In genomic region chr7:23474098-23474828, GRCh38 we compare ENCODE assay signal across 1 cellular context.
TF ChIP-seq lines count a peak whose summit lies in the region.

No MANE protein-coding gene starts in this region.

TF ChIP-seq in A549, 52 proteins besides CTCF, POLR2A, EP300 and RAD21 (continued from another document):
- peak; percentile 70 for TF ChIP-seq PBX3 (IDR thresholded peaks at IDR 0.05)
- 0 out of 3 replicates have a peak, but pooled peaks have one; percentile 28 for TF ChIP-seq SMC3 (IDR thresholded peaks at IDR 0.05)
- TF ChIP-seq HES2 (IDR thresholded peaks at IDR 0.05) = no peak
- TF ChIP-seq TFCP2L1 (CRISPR knock-in tag; IDR thresholded peaks at IDR 0.05) = no peak; the same call in 1 of the 2 replicates
- peak; percentile 70; the same call in 1 of the 2 replicates for TF ChIP-seq TP53 (CRISPR knock-in tag; IDR thresholded peaks at IDR 0.05)
- 0 out of 2 replicates have a peak, but pooled peaks have one; percentile 40 for TF ChIP-seq HOXB5 (CRISPR knock-in tag; IDR thresholded peaks at IDR 0.05)
- TF ChIP-seq EHF (CRISPR knock-in tag; IDR thresholded peaks at IDR 0.05) = no peak
- no peak for TF ChIP-seq HDAC2 (IDR thresholded peaks at IDR 0.05)
- peak; percentile 98 for TF ChIP-seq MYC (IDR thresholded peaks at IDR 0.05; ENCODE audit: borderline replicate concordance, low read length)
- no peak for TF ChIP-seq NR3C1 (IDR thresholded peaks at IDR 0.05)
- no peak for TF ChIP-seq USF2 (IDR thresholded peaks at IDR 0.05)
- TF ChIP-seq HEYL (CRISPR knock-in tag; IDR thresholded peaks at IDR 0.05) = no peak
- no peak for TF ChIP-seq ZFP36 (IDR thresholded peaks at IDR 0.05; ENCODE audit: borderline replicate concordance, partially characterized antibody)
- TF ChIP-seq JUN (IDR thresholded peaks at IDR 0.05) = peak; percentile 67 to 96; a peak in 4 of 5 replicates
- TF ChIP-seq CEBPB (IDR thresholded peaks at IDR 0.05) = peak; percentile 75 to 92
- TF ChIP-seq ATOH8 (CRISPR knock-in tag; IDR thresholded peaks at IDR 0.05; ENCODE audit: low read depth) = peak; percentile 62; the same call in 1 of the 2 replicates
- TF ChIP-seq RARB (CRISPR knock-in tag; IDR thresholded peaks at IDR 0.05) = no peak
- no peak for TF ChIP-seq KDM1A (IDR thresholded peaks at IDR 0.05; ENCODE audit: low read depth)
- TF ChIP-seq ZNF302 (CRISPR knock-in tag; IDR thresholded peaks at IDR 0.05) = no peak
- peak; percentile 61; the same call in 1 of the 2 replicates for TF ChIP-seq FOXS1 (CRISPR knock-in tag; IDR thresholded peaks at IDR 0.05)
- TF ChIP-seq ZSCAN20 (CRISPR knock-in tag; IDR thresholded peaks at IDR 0.05) = no peak
- TF ChIP-seq HOXA7 (CRISPR knock-in tag; IDR thresholded peaks at IDR 0.05) = no peak
- TF ChIP-seq FOSB (CRISPR knock-in tag; IDR thresholded peaks at IDR 0.05) = no peak
- TF ChIP-seq FOSL2 (IDR thresholded peaks at IDR 0.05) = no peak
- no peak; the same call in 1 of the 2 replicates for TF ChIP-seq FOSL2 (CRISPR knock-in tag; IDR thresholded peaks at IDR 0.05)
- TF ChIP-seq NPAS2 (CRISPR knock-in tag; IDR thresholded peaks at IDR 0.05; ENCODE audit: borderline replicate concordance) = no peak
- TF ChIP-seq BCL3 (IDR thresholded peaks at IDR 0.05) = peak; percentile 84; the same call in 2 of the 3 replicates
- TF ChIP-seq MAX (IDR thresholded peaks at IDR 0.05) = peak; percentile 98
- no peak for TF ChIP-seq CHD2 (IDR thresholded peaks at IDR 0.05; ENCODE audit: low read length, partially characterized antibody)
- TF ChIP-seq MAZ (IDR thresholded peaks at IDR 0.05; ENCODE audit: borderline replicate concordance, low read depth, low read length) = no peak
- no peak for TF ChIP-seq ZC3H11A (IDR thresholded peaks at IDR 0.05)
- peak; percentile 73; the same call in 1 of the 2 replicates for TF ChIP-seq E2F6 (IDR thresholded peaks at IDR 0.05; ENCODE audit: borderline replicate concordance, low read depth)
- TF ChIP-seq ELK1 (IDR thresholded peaks at IDR 0.05; ENCODE audit: low read depth, low read length) = no peak
- TF ChIP-seq RCOR1 (IDR thresholded peaks at IDR 0.05; ENCODE audit: low read depth, low read length) = no peak
- no peak for TF ChIP-seq MAFK (IDR thresholded peaks at IDR 0.05; ENCODE audit: partially characterized antibody)
- TF ChIP-seq BHLHE40 (IDR thresholded peaks at IDR 0.05; ENCODE audit: low read depth, low read length) = no peak
